Comparison of ENCODE assay signal across 1 cellular context in genomic region chr16:22195695-22196558, GRCh38.
A peak's percentile ranks its signal among the peaks of the same experiment; 100 is the strongest.
TF ChIP-seq lines count a peak whose summit lies in the region.

No MANE protein-coding gene starts in this region.

TF ChIP-seq in HepG2, 621 proteins besides CTCF, POLR2A, EP300 and RAD21 (continued from another document and continues in another):
- no peak for TF ChIP-seq ZNF724P (CRISPR knock-in tag; IDR thresholded peaks at IDR 0.05; ENCODE audit: borderline replicate concordance)
- peak; percentile 89; the same call in 1 of the 2 replicates for TF ChIP-seq IRF2 (CRISPR knock-in tag; IDR thresholded peaks at IDR 0.05)
- peak; percentile 45; the same call in 1 of the 2 replicates for TF ChIP-seq ZNF768 (CRISPR knock-in tag; IDR thresholded peaks at IDR 0.05)
- no peak for TF ChIP-seq ZBTB2 (CRISPR knock-in tag; IDR thresholded peaks at IDR 0.05; ENCODE audit: low read depth)
- no peak for TF ChIP-seq EZH2 (conservative IDR thresholded peaks at IDR 0.05; ENCODE audit: low read depth, low read length)
- TF ChIP-seq TEF (CRISPR knock-in tag; IDR thresholded peaks at IDR 0.05) = no peak
- TF ChIP-seq RBM39 (IDR thresholded peaks at IDR 0.05; ENCODE audit: low read depth, low read length, poor library complexity, severe bottlenecking) = peak; percentile 42
- TF ChIP-seq NR3C1 (CRISPR knock-in tag; IDR thresholded peaks at IDR 0.05) = no peak
- no peak for TF ChIP-seq GRHL1 (CRISPR knock-in tag; conservative IDR thresholded peaks at IDR 0.05)
- peak; percentile 79; the same call in 1 of the 2 replicates for TF ChIP-seq ZNF564 (CRISPR knock-in tag; IDR thresholded peaks at IDR 0.05)
- no peak for TF ChIP-seq CHCHD3 (CRISPR knock-in tag; IDR thresholded peaks at IDR 0.05)
- TF ChIP-seq KDM5A (IDR thresholded peaks at IDR 0.05; ENCODE audit: borderline replicate concordance, low read length) = peak; percentile 81
- TF ChIP-seq KDM1A (CRISPR knock-in tag; IDR thresholded peaks at IDR 0.05) = peak; percentile 95
- no peak for TF ChIP-seq TCF12 (IDR thresholded peaks at IDR 0.05)
- 0 out of 2 replicates have a peak, but pooled peaks have one; percentile 17 for TF ChIP-seq TCF12 (CRISPR knock-in tag; IDR thresholded peaks at IDR 0.05)
- no peak for TF ChIP-seq USF2 (IDR thresholded peaks at IDR 0.05; ENCODE audit: low read depth, low read length)
- no peak for TF ChIP-seq USF2 (CRISPR knock-in tag; IDR thresholded peaks at IDR 0.05; ENCODE audit: borderline replicate concordance)
- peak; percentile 96 for TF ChIP-seq SP5 (CRISPR knock-in tag; IDR thresholded peaks at IDR 0.05; ENCODE audit: borderline replicate concordance, low read depth)
- no peak for TF ChIP-seq CENPT (CRISPR knock-in tag; IDR thresholded peaks at IDR 0.05; ENCODE audit: low read depth)
- TF ChIP-seq ZNF10 (CRISPR knock-in tag; IDR thresholded peaks at IDR 0.05; ENCODE audit: borderline replicate concordance, low read depth) = no peak
- peak; percentile 36 for TF ChIP-seq MYC (CRISPR knock-in tag; IDR thresholded peaks at IDR 0.05; ENCODE audit: borderline replicate concordance)
- no peak for TF ChIP-seq ZEB1 (IDR thresholded peaks at IDR 0.05; ENCODE audit: insufficient replicate concordance, low read depth)
- no peak; the same call in 1 of the 2 replicates for TF ChIP-seq ZC3H4 (CRISPR knock-in tag; IDR thresholded peaks at IDR 0.05; ENCODE audit: borderline replicate concordance)
- TF ChIP-seq ZNF572 (CRISPR knock-in tag; IDR thresholded peaks at IDR 0.05) = peak; percentile 73; the same call in 1 of the 2 replicates
- TF ChIP-seq ZNF224 (CRISPR knock-in tag; IDR thresholded peaks at IDR 0.05) = peak; percentile 59; the same call in 1 of the 2 replicates
- peak; percentile 93 for TF ChIP-seq HBP1 (CRISPR knock-in tag; IDR thresholded peaks at IDR 0.05; ENCODE audit: low read depth)
- peak; percentile 34; the same call in 1 of the 2 replicates for TF ChIP-seq ZHX2 (IDR thresholded peaks at IDR 0.05; ENCODE audit: low read depth)
- TF ChIP-seq ZHX2 (CRISPR knock-in tag; IDR thresholded peaks at IDR 0.05; ENCODE audit: borderline replicate concordance) = no peak
- TF ChIP-seq IKZF5 (CRISPR knock-in tag; IDR thresholded peaks at IDR 0.05) = peak; percentile 98
- TF ChIP-seq ZNF441 (CRISPR knock-in tag; IDR thresholded peaks at IDR 0.05; ENCODE audit: borderline replicate concordance) = peak; percentile 28; the same call in 1 of the 2 replicates
- 0 out of 2 replicates have a peak, but pooled peaks have one; percentile 39 for TF ChIP-seq DMTF1 (CRISPR knock-in tag; IDR thresholded peaks at IDR 0.05)
- peak; percentile 61; the same call in 1 of the 2 replicates for TF ChIP-seq NCOR1 (IDR thresholded peaks at IDR 0.05; ENCODE audit: borderline replicate concordance, low read length)
- TF ChIP-seq ZNF280D (CRISPR knock-in tag; IDR thresholded peaks at IDR 0.05) = peak; percentile 68
- TF ChIP-seq XRCC5 (optimal IDR thresholded peaks at IDR 0.05; ENCODE audit: low read length) = peak; percentile 93
